In the genomic region with DNA sequence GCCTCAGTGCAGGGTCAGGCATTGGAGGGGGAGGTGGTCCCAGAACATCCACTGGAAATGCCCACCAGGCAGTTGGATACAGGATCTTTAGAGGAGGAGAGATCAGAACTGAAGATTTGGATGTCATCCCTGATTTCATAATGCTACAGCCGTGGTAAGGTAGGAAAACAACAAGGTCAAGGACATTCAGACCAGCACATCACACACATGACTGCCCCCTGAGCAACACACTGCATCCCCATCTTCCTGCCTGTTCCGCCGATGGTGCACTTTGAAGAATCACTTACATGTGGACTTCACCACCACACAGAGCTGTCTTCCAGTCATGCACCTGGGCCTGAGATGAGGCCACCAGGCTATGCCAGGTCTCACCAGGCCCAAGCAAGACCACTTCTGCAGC, we compare ENCODE assay signal across 1 cellular context.
A peak's percentile ranks its signal among the peaks of the same experiment; 100 is the strongest.
TF ChIP-seq lines count a peak whose summit lies in the region.

No MANE protein-coding gene starts in this region.

TF ChIP-seq in HepG2, 621 proteins besides CTCF, POLR2A, EP300 and RAD21 (continued from another document and continues in another):
- TF ChIP-seq, protein P1, sequence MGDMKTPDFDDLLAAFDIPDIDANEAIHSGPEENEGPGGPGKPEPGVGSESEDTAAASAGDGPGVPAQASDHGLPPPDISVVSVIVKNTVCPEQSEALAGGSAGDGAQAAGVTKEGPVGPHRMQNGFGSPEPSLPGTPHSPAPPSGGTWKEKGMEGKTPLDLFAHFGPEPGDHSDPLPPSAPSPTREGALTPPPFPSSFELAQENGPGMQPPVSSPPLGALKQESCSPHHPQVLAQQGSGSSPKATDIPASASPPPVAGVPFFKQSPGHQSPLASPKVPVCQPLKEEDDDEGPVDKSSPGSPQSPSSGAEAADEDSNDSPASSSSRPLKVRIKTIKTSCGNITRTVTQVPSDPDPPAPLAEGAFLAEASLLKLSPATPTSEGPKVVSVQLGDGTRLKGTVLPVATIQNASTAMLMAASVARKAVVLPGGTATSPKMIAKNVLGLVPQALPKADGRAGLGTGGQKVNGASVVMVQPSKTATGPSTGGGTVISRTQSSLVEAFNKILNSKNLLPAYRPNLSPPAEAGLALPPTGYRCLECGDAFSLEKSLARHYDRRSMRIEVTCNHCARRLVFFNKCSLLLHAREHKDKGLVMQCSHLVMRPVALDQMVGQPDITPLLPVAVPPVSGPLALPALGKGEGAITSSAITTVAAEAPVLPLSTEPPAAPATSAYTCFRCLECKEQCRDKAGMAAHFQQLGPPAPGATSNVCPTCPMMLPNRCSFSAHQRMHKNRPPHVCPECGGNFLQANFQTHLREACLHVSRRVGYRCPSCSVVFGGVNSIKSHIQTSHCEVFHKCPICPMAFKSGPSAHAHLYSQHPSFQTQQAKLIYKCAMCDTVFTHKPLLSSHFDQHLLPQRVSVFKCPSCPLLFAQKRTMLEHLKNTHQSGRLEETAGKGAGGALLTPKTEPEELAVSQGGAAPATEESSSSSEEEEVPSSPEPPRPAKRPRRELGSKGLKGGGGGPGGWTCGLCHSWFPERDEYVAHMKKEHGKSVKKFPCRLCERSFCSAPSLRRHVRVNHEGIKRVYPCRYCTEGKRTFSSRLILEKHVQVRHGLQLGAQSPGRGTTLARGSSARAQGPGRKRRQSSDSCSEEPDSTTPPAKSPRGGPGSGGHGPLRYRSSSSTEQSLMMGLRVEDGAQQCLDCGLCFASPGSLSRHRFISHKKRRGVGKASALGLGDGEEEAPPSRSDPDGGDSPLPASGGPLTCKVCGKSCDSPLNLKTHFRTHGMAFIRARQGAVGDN (CRISPR knock-in tag; IDR thresholded peaks at IDR 0.05) = 0 out of 2 replicates have a peak, but pooled peaks have one; percentile 28
- TF ChIP-seq CEBPG (CRISPR knock-in tag; IDR thresholded peaks at IDR 0.05) (no peak), ZBTB8A (CRISPR knock-in tag; IDR thresholded peaks at IDR 0.05; ENCODE audit: borderline replicate concordance, low read depth) (no peak), NFIC (IDR thresholded peaks at IDR 0.05; ENCODE audit: low read length) (no peak), FOXO1 (CRISPR knock-in tag; IDR thresholded peaks at IDR 0.05) (peak; percentile 65; the same call in 1 of the 2 replicates), HNRNPK (IDR thresholded peaks at IDR 0.05; ENCODE audit: low read depth, low read length, poor library complexity, severe bottlenecking) (no peak), MBNL3 (CRISPR knock-in tag; conservative IDR thresholded peaks at IDR 0.05) (no peak), FOSL2 (CRISPR knock-in tag; IDR thresholded peaks at IDR 0.05) (0 out of 2 replicates have a peak, but pooled peaks have one; percentile 27), MIXL1 (CRISPR knock-in tag; IDR thresholded peaks at IDR 0.05) (no peak), ZNF343 (CRISPR knock-in tag; IDR thresholded peaks at IDR 0.05) (no peak), BORCS8-MEF2B (CRISPR knock-in tag; IDR thresholded peaks at IDR 0.05) (no peak), ARHGAP35 (CRISPR knock-in tag; IDR thresholded peaks at IDR 0.05; ENCODE audit: borderline replicate concordance) (no peak), CEBPB (IDR thresholded peaks at IDR 0.05; ENCODE audit: borderline replicate concordance, low read depth, low read length) (no peak; the same call in 1 of the 2 replicates), U2AF1 (optimal IDR thresholded peaks at IDR 0.05; ENCODE audit: low read depth, low read length) (no peak), ISL2 (CRISPR knock-in tag; IDR thresholded peaks at IDR 0.05) (no peak), NCOA2 (CRISPR knock-in tag; IDR thresholded peaks at IDR 0.05) (peak; percentile 29; the same call in 1 of the 2 replicates), SAP130 (CRISPR knock-in tag; IDR thresholded peaks at IDR 0.05; ENCODE audit: low read depth) (peak; percentile 33; the same call in 1 of the 2 replicates), IKZF1 (IDR thresholded peaks at IDR 0.05) (no peak), GATAD2A (CRISPR knock-in tag; IDR thresholded peaks at IDR 0.05) (peak; percentile 72), POLR2AphosphoS2 (IDR thresholded peaks at IDR 0.05; ENCODE audit: low read depth, low read length) (no peak), ZNF30 (CRISPR knock-in tag; IDR thresholded peaks at IDR 0.05) (no peak), XRCC5 (optimal IDR thresholded peaks at IDR 0.05; ENCODE audit: low read length) (no peak), NR2F1 (CRISPR knock-in tag; IDR thresholded peaks at IDR 0.05) (peak in 1 of 2 experiments; percentile 68; a peak in 2 of 4 replicates), ZNF354B (CRISPR knock-in tag; IDR thresholded peaks at IDR 0.05) (no peak), ZNF234 (CRISPR knock-in tag; conservative IDR thresholded peaks at IDR 0.05) (no peak), SOX13 (IDR thresholded peaks at IDR 0.05) (no peak), SOX13 (CRISPR knock-in tag; conservative IDR thresholded peaks at IDR 0.05 in 1 of 2, IDR thresholded peaks at IDR 0.05 in 1 of 2) (peak in 1 of 2 experiments; percentile 13; a peak in 1 of 4 replicates), HCFC1 (IDR thresholded peaks at IDR 0.05; ENCODE audit: low read depth, low read length) (no peak), ZBTB38 (CRISPR knock-in tag; IDR thresholded peaks at IDR 0.05) (no peak)
- TF ChIP-seq, protein P2, sequence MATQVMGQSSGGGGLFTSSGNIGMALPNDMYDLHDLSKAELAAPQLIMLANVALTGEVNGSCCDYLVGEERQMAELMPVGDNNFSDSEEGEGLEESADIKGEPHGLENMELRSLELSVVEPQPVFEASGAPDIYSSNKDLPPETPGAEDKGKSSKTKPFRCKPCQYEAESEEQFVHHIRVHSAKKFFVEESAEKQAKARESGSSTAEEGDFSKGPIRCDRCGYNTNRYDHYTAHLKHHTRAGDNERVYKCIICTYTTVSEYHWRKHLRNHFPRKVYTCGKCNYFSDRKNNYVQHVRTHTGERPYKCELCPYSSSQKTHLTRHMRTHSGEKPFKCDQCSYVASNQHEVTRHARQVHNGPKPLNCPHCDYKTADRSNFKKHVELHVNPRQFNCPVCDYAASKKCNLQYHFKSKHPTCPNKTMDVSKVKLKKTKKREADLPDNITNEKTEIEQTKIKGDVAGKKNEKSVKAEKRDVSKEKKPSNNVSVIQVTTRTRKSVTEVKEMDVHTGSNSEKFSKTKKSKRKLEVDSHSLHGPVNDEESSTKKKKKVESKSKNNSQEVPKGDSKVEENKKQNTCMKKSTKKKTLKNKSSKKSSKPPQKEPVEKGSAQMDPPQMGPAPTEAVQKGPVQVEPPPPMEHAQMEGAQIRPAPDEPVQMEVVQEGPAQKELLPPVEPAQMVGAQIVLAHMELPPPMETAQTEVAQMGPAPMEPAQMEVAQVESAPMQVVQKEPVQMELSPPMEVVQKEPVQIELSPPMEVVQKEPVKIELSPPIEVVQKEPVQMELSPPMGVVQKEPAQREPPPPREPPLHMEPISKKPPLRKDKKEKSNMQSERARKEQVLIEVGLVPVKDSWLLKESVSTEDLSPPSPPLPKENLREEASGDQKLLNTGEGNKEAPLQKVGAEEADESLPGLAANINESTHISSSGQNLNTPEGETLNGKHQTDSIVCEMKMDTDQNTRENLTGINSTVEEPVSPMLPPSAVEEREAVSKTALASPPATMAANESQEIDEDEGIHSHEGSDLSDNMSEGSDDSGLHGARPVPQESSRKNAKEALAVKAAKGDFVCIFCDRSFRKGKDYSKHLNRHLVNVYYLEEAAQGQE (IDR thresholded peaks at IDR 0.05; ENCODE audit: borderline replicate concordance in 1 of 2, low read depth in 1 of 2, low read length in 2 of 2) = no peak
- TF ChIP-seq, protein P3, sequence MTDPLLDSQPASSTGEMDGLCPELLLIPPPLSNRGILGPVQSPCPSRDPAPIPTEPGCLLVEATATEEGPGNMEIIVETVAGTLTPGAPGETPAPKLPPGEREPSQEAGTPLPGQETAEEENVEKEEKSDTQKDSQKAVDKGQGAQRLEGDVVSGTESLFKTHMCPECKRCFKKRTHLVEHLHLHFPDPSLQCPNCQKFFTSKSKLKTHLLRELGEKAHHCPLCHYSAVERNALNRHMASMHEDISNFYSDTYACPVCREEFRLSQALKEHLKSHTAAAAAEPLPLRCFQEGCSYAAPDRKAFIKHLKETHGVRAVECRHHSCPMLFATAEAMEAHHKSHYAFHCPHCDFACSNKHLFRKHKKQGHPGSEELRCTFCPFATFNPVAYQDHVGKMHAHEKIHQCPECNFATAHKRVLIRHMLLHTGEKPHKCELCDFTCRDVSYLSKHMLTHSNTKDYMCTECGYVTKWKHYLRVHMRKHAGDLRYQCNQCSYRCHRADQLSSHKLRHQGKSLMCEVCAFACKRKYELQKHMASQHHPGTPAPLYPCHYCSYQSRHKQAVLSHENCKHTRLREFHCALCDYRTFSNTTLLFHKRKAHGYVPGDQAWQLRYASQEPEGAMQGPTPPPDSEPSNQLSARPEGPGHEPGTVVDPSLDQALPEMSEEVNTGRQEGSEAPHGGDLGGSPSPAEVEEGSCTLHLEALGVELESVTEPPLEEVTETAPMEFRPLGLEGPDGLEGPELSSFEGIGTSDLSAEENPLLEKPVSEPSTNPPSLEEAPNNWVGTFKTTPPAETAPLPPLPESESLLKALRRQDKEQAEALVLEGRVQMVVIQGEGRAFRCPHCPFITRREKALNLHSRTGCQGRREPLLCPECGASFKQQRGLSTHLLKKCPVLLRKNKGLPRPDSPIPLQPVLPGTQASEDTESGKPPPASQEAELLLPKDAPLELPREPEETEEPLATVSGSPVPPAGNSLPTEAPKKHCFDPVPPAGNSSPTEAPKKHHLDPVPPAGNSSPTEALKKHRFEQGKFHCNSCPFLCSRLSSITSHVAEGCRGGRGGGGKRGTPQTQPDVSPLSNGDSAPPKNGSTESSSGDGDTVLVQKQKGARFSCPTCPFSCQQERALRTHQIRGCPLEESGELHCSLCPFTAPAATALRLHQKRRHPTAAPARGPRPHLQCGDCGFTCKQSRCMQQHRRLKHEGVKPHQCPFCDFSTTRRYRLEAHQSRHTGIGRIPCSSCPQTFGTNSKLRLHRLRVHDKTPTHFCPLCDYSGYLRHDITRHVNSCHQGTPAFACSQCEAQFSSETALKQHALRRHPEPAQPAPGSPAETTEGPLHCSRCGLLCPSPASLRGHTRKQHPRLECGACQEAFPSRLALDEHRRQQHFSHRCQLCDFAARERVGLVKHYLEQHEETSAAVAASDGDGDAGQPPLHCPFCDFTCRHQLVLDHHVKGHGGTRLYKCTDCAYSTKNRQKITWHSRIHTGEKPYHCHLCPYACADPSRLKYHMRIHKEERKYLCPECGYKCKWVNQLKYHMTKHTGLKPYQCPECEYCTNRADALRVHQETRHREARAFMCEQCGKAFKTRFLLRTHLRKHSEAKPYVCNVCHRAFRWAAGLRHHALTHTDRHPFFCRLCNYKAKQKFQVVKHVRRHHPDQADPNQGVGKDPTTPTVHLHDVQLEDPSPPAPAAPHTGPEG (CRISPR knock-in tag; IDR thresholded peaks at IDR 0.05) = no peak
- TF ChIP-seq, protein P4, sequence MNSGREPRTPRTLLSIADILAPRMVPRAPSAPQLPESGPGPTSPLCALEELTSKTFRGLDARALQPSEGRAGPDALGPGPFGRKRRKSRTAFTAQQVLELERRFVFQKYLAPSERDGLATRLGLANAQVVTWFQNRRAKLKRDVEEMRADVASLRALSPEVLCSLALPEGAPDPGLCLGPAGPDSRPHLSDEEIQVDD (CRISPR knock-in tag; IDR thresholded peaks at IDR 0.05; ENCODE audit: borderline replicate concordance) = no peak
- TF ChIP-seq, protein P5, sequence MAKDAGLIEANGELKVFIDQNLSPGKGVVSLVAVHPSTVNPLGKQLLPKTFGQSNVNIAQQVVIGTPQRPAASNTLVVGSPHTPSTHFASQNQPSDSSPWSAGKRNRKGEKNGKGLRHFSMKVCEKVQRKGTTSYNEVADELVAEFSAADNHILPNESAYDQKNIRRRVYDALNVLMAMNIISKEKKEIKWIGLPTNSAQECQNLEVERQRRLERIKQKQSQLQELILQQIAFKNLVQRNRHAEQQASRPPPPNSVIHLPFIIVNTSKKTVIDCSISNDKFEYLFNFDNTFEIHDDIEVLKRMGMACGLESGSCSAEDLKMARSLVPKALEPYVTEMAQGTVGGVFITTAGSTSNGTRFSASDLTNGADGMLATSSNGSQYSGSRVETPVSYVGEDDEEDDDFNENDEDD (CRISPR knock-in tag; IDR thresholded peaks at IDR 0.05; ENCODE audit: borderline replicate concordance) = no peak
- TF ChIP-seq, protein P6, sequence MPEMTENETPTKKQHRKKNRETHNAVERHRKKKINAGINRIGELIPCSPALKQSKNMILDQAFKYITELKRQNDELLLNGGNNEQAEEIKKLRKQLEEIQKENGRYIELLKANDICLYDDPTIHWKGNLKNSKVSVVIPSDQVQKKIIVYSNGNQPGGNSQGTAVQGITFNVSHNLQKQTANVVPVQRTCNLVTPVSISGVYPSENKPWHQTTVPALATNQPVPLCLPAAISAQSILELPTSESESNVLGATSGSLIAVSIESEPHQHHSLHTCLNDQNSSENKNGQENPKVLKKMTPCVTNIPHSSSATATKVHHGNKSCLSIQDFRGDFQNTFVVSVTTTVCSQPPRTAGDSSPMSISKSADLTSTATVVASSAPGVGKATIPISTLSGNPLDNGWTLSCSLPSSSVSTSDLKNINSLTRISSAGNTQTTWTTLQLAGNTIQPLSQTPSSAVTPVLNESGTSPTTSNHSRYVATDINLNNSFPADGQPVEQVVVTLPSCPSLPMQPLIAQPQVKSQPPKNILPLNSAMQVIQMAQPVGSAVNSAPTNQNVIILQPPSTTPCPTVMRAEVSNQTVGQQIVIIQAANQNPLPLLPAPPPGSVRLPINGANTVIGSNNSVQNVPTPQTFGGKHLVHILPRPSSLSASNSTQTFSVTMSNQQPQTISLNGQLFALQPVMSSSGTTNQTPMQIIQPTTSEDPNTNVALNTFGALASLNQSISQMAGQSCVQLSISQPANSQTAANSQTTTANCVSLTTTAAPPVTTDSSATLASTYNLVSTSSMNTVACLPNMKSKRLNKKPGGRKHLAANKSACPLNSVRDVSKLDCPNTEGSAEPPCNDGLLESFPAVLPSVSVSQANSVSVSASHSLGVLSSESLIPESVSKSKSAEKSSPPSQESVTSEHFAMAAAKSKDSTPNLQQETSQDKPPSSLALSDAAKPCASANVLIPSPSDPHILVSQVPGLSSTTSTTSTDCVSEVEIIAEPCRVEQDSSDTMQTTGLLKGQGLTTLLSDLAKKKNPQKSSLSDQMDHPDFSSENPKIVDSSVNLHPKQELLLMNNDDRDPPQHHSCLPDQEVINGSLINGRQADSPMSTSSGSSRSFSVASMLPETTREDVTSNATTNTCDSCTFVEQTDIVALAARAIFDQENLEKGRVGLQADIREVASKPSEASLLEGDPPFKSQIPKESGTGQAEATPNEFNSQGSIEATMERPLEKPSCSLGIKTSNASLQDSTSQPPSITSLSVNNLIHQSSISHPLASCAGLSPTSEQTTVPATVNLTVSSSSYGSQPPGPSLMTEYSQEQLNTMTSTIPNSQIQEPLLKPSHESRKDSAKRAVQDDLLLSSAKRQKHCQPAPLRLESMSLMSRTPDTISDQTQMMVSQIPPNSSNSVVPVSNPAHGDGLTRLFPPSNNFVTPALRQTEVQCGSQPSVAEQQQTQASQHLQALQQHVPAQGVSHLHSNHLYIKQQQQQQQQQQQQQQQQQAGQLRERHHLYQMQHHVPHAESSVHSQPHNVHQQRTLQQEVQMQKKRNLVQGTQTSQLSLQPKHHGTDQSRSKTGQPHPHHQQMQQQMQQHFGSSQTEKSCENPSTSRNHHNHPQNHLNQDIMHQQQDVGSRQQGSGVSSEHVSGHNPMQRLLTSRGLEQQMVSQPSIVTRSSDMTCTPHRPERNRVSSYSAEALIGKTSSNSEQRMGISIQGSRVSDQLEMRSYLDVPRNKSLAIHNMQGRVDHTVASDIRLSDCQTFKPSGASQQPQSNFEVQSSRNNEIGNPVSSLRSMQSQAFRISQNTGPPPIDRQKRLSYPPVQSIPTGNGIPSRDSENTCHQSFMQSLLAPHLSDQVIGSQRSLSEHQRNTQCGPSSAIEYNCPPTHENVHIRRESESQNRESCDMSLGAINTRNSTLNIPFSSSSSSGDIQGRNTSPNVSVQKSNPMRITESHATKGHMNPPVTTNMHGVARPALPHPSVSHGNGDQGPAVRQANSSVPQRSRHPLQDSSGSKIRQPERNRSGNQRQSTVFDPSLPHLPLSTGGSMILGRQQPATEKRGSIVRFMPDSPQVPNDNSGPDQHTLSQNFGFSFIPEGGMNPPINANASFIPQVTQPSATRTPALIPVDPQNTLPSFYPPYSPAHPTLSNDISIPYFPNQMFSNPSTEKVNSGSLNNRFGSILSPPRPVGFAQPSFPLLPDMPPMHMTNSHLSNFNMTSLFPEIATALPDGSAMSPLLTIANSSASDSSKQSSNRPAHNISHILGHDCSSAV (CRISPR knock-in tag; IDR thresholded peaks at IDR 0.05; ENCODE audit: borderline replicate concordance) = no peak
